Comparison of ENCODE assay signal across 8 cellular contexts in the genomic region with DNA sequence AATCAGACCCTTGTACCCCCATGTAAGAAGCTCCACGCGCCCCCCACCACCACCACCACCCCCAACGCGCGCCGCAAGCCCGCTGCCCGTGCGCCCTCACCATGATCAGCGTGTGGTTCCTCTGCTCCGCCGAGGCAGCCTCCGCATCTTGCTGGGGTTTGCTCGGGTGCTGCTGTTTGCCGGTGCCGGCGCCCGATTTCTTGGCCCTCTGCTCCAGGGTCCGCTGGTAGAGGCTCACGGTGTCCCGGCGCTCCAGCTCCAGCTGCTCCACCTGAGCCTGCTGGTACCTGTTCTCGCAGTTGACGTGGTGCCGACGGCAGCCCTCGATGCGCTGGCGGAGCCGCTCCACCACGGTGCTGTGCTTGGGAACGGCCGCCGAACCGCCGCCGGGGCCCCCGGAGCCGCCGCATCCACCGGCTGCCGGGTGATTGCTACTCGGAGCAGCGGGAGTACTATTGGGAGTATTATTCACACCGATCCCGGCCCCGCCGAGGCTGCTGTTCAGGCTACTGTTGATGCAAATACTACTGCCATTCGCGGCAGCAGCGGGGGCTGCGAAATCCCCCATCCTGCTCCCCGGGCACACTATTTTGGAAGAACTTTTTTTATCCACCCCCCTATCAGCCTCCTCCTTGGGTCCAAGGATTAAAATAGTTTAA. TPM values are rescaled to one million over a fixed set of nuclear protein-coding genes. Genes with fewer than 3 reads are reported as not detected.
DNase-seq lines count a peak whose midpoint lies in the region; ATAC-seq and TF ChIP-seq lines count a peak whose summit lies in the region.

No MANE protein-coding gene starts in this region.

- no peaks in the 10 kb centered on the region for H3K36me3 Mint-ChIP-seq in activated naive CD4-positive, alpha-beta T cell treated with anti-CD3 and anti-CD28 coated beads, Interleukin-2, amount 10 ng/mL, durations not matched to agents 7 days and 5 days

- peaks cover 37% of the 10 kb centered on the region for H3K79me2 ChIP-seq in PC-9 (ENCODE audit: low read depth)

- H3K4me3 Mint-ChIP-seq in activated naive CD4-positive, alpha-beta T cell treated with anti-CD3 and anti-CD28 coated beads, Interleukin-2, amount 10 ng/mL, durations not matched to agents 7 days and 5 days = peak overlapping the region; percentile 76

- H3K4me1 ChIP-seq in PC-9 (replicated peaks; ENCODE audit: insufficient read depth) (peaks cover 29% of the 10 kb centered on the region), neuron (ENCODE audit: insufficient read depth, low read length) (peaks cover 19% of the 10 kb centered on the region), tibial artery (peaks cover 0 to 13% (median 3%) of the 10 kb centered on the region in 4 donors)

- H3K9me3 ChIP-seq in PC-9 (ENCODE audit: insufficient read depth, low read depth) = no peaks in the 10 kb centered on the region
- H3K9me3 ChIP-seq in neuron (ENCODE audit: low read length) = no peaks in the 10 kb centered on the region
- H3K9me3 ChIP-seq in tibial artery = no peaks in the 10 kb centered on the region

- ATAC-seq in GM21529 (IDR thresholded peaks at IDR 0.05; ENCODE audit: unreplicated experiment) = no peak

- peaks cover 85% of the 10 kb centered on the region for H3K27me3 Mint-ChIP-seq in activated naive CD4-positive, alpha-beta T cell treated with anti-CD3 and anti-CD28 coated beads, Interleukin-2, amount 10 ng/mL, durations not matched to agents 7 days and 5 days

- intact Hi-C loops in PC-9 (cut with micrococcal nuclease; ENCODE audit: unreplicated experiment) (loop anchor here (1.0 to 10.0 kb wide), 5 partner anchors 99 to 702 kb away; no protein-coding TSS in a partner anchor), tibial artery (cut with DNase I; ENCODE audit: low total_unique reads) (no loop called here)

- H2AFZ ChIP-seq in PC-9 = peak overlapping the region; percentile 62
- H2AFZ ChIP-seq in neuron (ENCODE audit: low read depth, low read length) = peak overlapping the region; percentile 71

- H3K27me3 ChIP-seq in PC-9 (ENCODE audit: insufficient read depth, low read depth) (no peaks in the 10 kb centered on the region), neuron (ENCODE audit: insufficient read depth, low read length) (no peaks in the 10 kb centered on the region), tibial artery (no peaks in the 10 kb centered on the region)

- no peaks in the 10 kb centered on the region for H4K20me1 ChIP-seq in PC-9 (ENCODE audit: insufficient read depth)

- H3K4me3 ChIP-seq in PC-9 = peak overlapping the region; percentile 87
- H3K4me3 ChIP-seq in neuron (ENCODE audit: low read length) = peak overlapping the region; percentile 85
- peak overlapping the region; percentile 76 to 91 for H3K4me3 ChIP-seq in tibial artery

- DNase-seq in NCI-H1417 (lab: John Stamatoyannopoulos, UW) = peak; percentile 15 to 80 (median 78)
- DNase-seq in NCI-H1417 treated with DMSO at 0.1 percent for 48 hours (lab: John Stamatoyannopoulos, UW) = no peak
- peak in 1 of 2 experiments; percentile 35 for DNase-seq in PC-9
- DNase-seq in activated naive CD4-positive, alpha-beta T cell treated with anti-CD3 and anti-CD28 coated beads, Interleukin-2, amount 10 ng/mL, durations not matched to agents 7 days and 5 days = peak; percentile 56
- DNase-seq in globus pallidus (ENCODE audit: low spot score) = peak; percentile 60
- DNase-seq in tibial artery = peak; percentile 76 to 84

- H3K9me2 ChIP-seq in PC-9 (ENCODE audit: insufficient read depth) = no peaks in the 10 kb centered on the region

- CTCF ChIA-PET in PC-9 (lab: Charles Lee) = interaction anchor here (0.6 kb wide), 2 partner anchors 48 to 107 kb away, joined by 3 to 4 read pairs; no protein-coding TSS in a partner anchor
- CTCF ChIA-PET in activated naive CD4-positive, alpha-beta T cell treated with anti-CD3 and anti-CD28 coated beads, Interleukin-2, amount 10 ng/mL, durations not matched to agents 7 days and 5 days (lab: Charles Lee) = interaction anchor here (0.9 to 2.3 kb wide), 4 partner anchors 57 to 101 kb away, joined by 3 to 6 read pairs (median 4); no protein-coding TSS in a partner anchor

- H3K27ac ChIP-seq in PC-9 (peak overlapping the region; percentile 100), tibial artery (peak overlapping the region; percentile 96)

- H3K9me3 Mint-ChIP-seq in activated naive CD4-positive, alpha-beta T cell treated with anti-CD3 and anti-CD28 coated beads, Interleukin-2, amount 10 ng/mL, durations not matched to agents 7 days and 5 days = no peaks in the 10 kb centered on the region

- POLR2A ChIA-PET in PC-9 (lab: Charles Lee; ENCODE audit: unreplicated experiment) = interaction anchor here (0.6 to 1.0 kb wide), 3 partner anchors 55 to 603 kb away, joined by 5 to 6 read pairs (median 6); a partner anchor contains a TSS

- TF ChIP-seq CTCF in PC-9 (conservative IDR thresholded peaks at IDR 0.05) = no peak
- TF ChIP-seq CTCF in tibial artery (IDR thresholded peaks at IDR 0.05) = no peak

- H3K4me2 ChIP-seq in PC-9 = peak overlapping the region; percentile 76

- peaks cover 54% of the 10 kb centered on the region for H3K4me1 Mint-ChIP-seq in activated naive CD4-positive, alpha-beta T cell treated with anti-CD3 and anti-CD28 coated beads, Interleukin-2, amount 10 ng/mL, durations not matched to agents 7 days and 5 days

- H3K27ac Mint-ChIP-seq in activated naive CD4-positive, alpha-beta T cell treated with anti-CD3 and anti-CD28 coated beads, Interleukin-2, amount 10 ng/mL, durations not matched to agents 7 days and 5 days = peak overlapping the region; percentile 79

- H3F3A ChIP-seq in PC-9 (ENCODE audit: insufficient read depth, low read depth) = peaks cover 16% of the 10 kb centered on the region

- no TSS peak for BruUV-seq in PC-9 (replicated peaks; lab: Mats Ljungman, UMichigan)

- H3K36me3 ChIP-seq in PC-9 (ENCODE audit: low read depth) (no peaks in the 10 kb centered on the region; the same call in 1 of the 2 replicates), neuron (ENCODE audit: insufficient read depth, low read length) (no peaks in the 10 kb centered on the region), tibial artery (no peaks in the 10 kb centered on the region)

RNA-seq across cellular contexts. Expression of a gene that starts 1.1 kb away (rescaled TPM):
- 10.5 and 15.2 TPM in 2 replicates for total RNA-seq in PC-9 (2021)
